Comparison of ENCODE assay signal across 8 cellular contexts in genomic region chr3:16290007-16290826, GRCh38. TPM values are rescaled to one million over a fixed set of nuclear protein-coding genes. Genes with fewer than 3 reads are reported as not detected.
DNase-seq lines count a peak whose midpoint lies in the region; ATAC-seq and TF ChIP-seq lines count a peak whose summit lies in the region.

No MANE protein-coding gene starts in this region.

- H3K36me3 ChIP-seq in mammary epithelial cell (ENCODE audit: insufficient read depth, low read length), result peaks cover 2% of the 10 kb centered on the region

- no peak overlapping the region for H3K27ac ChIP-seq in mammary epithelial cell (ENCODE audit: insufficient read depth, low read depth, low read length)

- H3K9ac ChIP-seq in mammary epithelial cell (ENCODE audit: insufficient read depth, low read length), result no peak overlapping the region

- peak; percentile 87 for ATAC-seq in SK-N-SH treated with all-trans-retinoic acid at 6 μM for 48 hours

- no peaks in the 10 kb centered on the region for H3K27me3 ChIP-seq in mammary epithelial cell (ENCODE audit: insufficient read depth, low read length)

- peak; percentile 57 for DNase-seq in activated T-cell treated with anti-CD3 and anti-CD28 coated beads for 4 hours
- no peak for DNase-seq in activated T-cell treated with anti-CD3 and anti-CD28 coated beads, Interleukin-2, amount 50 U/mL, for 1 hour
- peak; percentile 67 for DNase-seq in KBM-7
- peak; percentile 28 for DNase-seq in mammary epithelial cell
- DNase-seq in left kidney (ENCODE audit: low read depth, low spot score), result peak; percentile 67
- DNase-seq in stimulated activated naive CD4-positive, alpha-beta T cell (lab: John Stamatoyannopoulos, UW), result peak in 5 of 6 experiments; percentile 40 to 75 (median 54)
- no peak for DNase-seq in posterior vena cava (ENCODE audit: low spot score)

- CTCF ChIA-PET in mammary epithelial cell (lab: Charles Lee; ENCODE audit: low non-redundant PET), result interaction anchor here (1.0 to 1.1 kb wide), 2 partner anchors 85 to 260 kb away, joined by 6 to 14 read pairs; no protein-coding TSS in a partner anchor

- BruUV-seq in mammary epithelial cell (replicated peaks; lab: Mats Ljungman, UMichigan), result no TSS peak

- H4K20me1 ChIP-seq in mammary epithelial cell (ENCODE audit: insufficient read depth, low read length), result no peaks in the 10 kb centered on the region

- H2AFZ ChIP-seq in mammary epithelial cell (ENCODE audit: low read depth, low read length), result no peak overlapping the region

- H3K9me3 ChIP-seq in mammary epithelial cell (replicated peaks; ENCODE audit: insufficient read depth, low read length), result no peaks in the 10 kb centered on the region

- WGBS in mammary epithelial cell (ENCODE audit: low coverage, missing lambda C conversion rate), result 67% methylated on average over 3 of the region's 3 CpGs

- H3K4me2 ChIP-seq in mammary epithelial cell (ENCODE audit: insufficient read depth, low read depth, low read length), result no peak overlapping the region

- peaks cover 4% of the 10 kb centered on the region for H3K4me1 ChIP-seq in mammary epithelial cell (ENCODE audit: insufficient read depth, low read length)

- TF ChIP-seq CTCF in mammary epithelial cell (conservative IDR thresholded peaks at IDR 0.05 in 1 of 2, IDR thresholded peaks at IDR 0.05 in 1 of 2; ENCODE audit: extremely low read depth in 1 of 2, insufficient read depth in 1 of 2, low read depth in 1 of 2, low read length in 2 of 2), result peak; percentile 69 to 77

- H3K4me3 ChIP-seq in mammary epithelial cell (replicated peaks in 1 of 3; ENCODE audit: insufficient read depth in 1 of 3, low read depth in 2 of 3, low read length in 3 of 3), result no peak overlapping the region

- dilution Hi-C loops in mammary epithelial cell (cut with HindIII; ENCODE audit: low sequenced_read_pairs), result no loop called here

- in situ Hi-C loops in KBM-7 (cut with MboI; ENCODE audit: low pct_unique_long_range_greater_than_20kb, low sequenced_read_pairs), result loop anchor here (25.0 kb wide), 1 partner anchor 247 kb away; no protein-coding TSS in a partner anchor
- in situ Hi-C loops in mammary epithelial cell (cut with MboI; ENCODE audit: low sequenced_read_pairs in 2 of 2), result loop anchor here in 1 of 2 donors (5.0 kb wide), 1 partner anchor 262 kb away; no protein-coding TSS in a partner anchor

- no peaks in the 10 kb centered on the region for H3K79me2 ChIP-seq in mammary epithelial cell (ENCODE audit: insufficient read depth, low read length)

- intact Hi-C loops in mammary epithelial cell (cut with micrococcal nuclease), result loop anchor here (1.0 to 5.0 kb wide), 3 partner anchors 227 to 312 kb away; no protein-coding TSS in a partner anchor
- intact Hi-C loops in posterior vena cava (cut with DNase I), result no loop called here

TF ChIP-seq in SK-N-SH treated with all-trans-retinoic acid at 6 μM for 48 hours, 23 proteins besides CTCF, POLR2A, EP300 and RAD21:
- TF ChIP-seq PATZ1 (CRISPR knock-in tag; IDR thresholded peaks at IDR 0.05; ENCODE audit: borderline replicate concordance), result no peak
- no peak for TF ChIP-seq ZNF8 (CRISPR knock-in tag; IDR thresholded peaks at IDR 0.05)
- TF ChIP-seq ZFP30 (CRISPR knock-in tag; IDR thresholded peaks at IDR 0.05), result no peak
- TF ChIP-seq ZNF70 (CRISPR knock-in tag; IDR thresholded peaks at IDR 0.05), result no peak
- TF ChIP-seq ZFP3 (CRISPR knock-in tag; IDR thresholded peaks at IDR 0.05), result no peak
- TF ChIP-seq ISL1 (CRISPR knock-in tag; IDR thresholded peaks at IDR 0.05), result no peak
- TF ChIP-seq TSHZ2 (CRISPR knock-in tag; IDR thresholded peaks at IDR 0.05), result no peak
- no peak for TF ChIP-seq TCF4 (CRISPR knock-in tag; IDR thresholded peaks at IDR 0.05; ENCODE audit: borderline replicate concordance)
- TF ChIP-seq ARNTL (CRISPR knock-in tag; IDR thresholded peaks at IDR 0.05; ENCODE audit: borderline replicate concordance, low read depth), result no peak
- TF ChIP-seq RARB (CRISPR knock-in tag; IDR thresholded peaks at IDR 0.05), result no peak
- TF ChIP-seq POU6F1 (CRISPR knock-in tag; IDR thresholded peaks at IDR 0.05; ENCODE audit: borderline replicate concordance, low read depth), result no peak
- no peak for TF ChIP-seq PPARA (CRISPR knock-in tag; IDR thresholded peaks at IDR 0.05; ENCODE audit: borderline replicate concordance)
- no peak for TF ChIP-seq GLIS3 (CRISPR knock-in tag; IDR thresholded peaks at IDR 0.05)
- TF ChIP-seq ZC3H10 (CRISPR knock-in tag; IDR thresholded peaks at IDR 0.05), result no peak
- no peak for TF ChIP-seq SNAI2 (CRISPR knock-in tag; IDR thresholded peaks at IDR 0.05)
- no peak for TF ChIP-seq BACH2 (CRISPR knock-in tag; IDR thresholded peaks at IDR 0.05; ENCODE audit: borderline replicate concordance)
- no peak for TF ChIP-seq OSR1 (CRISPR knock-in tag; IDR thresholded peaks at IDR 0.05)
- no peak for TF ChIP-seq ZNF565 (CRISPR knock-in tag; conservative IDR thresholded peaks at IDR 0.05; ENCODE audit: low read depth)
- no peak for TF ChIP-seq ESRRG (CRISPR knock-in tag; IDR thresholded peaks at IDR 0.05)
- no peak for TF ChIP-seq TOX (CRISPR knock-in tag; IDR thresholded peaks at IDR 0.05; ENCODE audit: borderline replicate concordance)

RNA-seq across cellular contexts. Expression of gene OXNAD1, which starts 25.2 kb away (rescaled TPM):
- total RNA-seq in mammary epithelial cell (10 to 100 TPM; 11.3 to 13.7 TPM), posterior vena cava (1 to 10 TPM; 7.5 to 8.6 TPM)
- polyA plus RNA-seq in mammary epithelial cell, result 8.4 TPM
- polyA minus RNA-seq in mammary epithelial cell, result 16.7 TPM

RNA-seq across cellular contexts. Expression of gene DPH3, which starts 25.5 kb away (rescaled TPM):
- total RNA-seq in mammary epithelial cell (10 to 100 TPM; 16.3 to 27.8 TPM), posterior vena cava (10 to 100 TPM; 35.4 to 47.1 TPM)
- 10.2 TPM for polyA plus RNA-seq in mammary epithelial cell
- polyA minus RNA-seq in mammary epithelial cell, result 2.6 TPM

Comparison
In these comparisons a context has a peak if more than half of its experiments do, and no peak if none do; other contexts are left out.
1. DNase-seq: peak in activated T-cell treated with anti-CD3 and anti-CD28 coated beads for 4 hours (single experiment), KBM-7 (single experiment), mammary epithelial cell (single experiment), left kidney (single experiment) and stimulated activated naive CD4-positive, alpha-beta T cell (5 of 6); none in activated T-cell treated with anti-CD3 and anti-CD28 coated beads, Interleukin-2, amount 50 U/mL, for 1 hour (single experiment) and posterior vena cava (single experiment).